Comparison of ENCODE assay signal across 1 cellular context in the genomic region with DNA sequence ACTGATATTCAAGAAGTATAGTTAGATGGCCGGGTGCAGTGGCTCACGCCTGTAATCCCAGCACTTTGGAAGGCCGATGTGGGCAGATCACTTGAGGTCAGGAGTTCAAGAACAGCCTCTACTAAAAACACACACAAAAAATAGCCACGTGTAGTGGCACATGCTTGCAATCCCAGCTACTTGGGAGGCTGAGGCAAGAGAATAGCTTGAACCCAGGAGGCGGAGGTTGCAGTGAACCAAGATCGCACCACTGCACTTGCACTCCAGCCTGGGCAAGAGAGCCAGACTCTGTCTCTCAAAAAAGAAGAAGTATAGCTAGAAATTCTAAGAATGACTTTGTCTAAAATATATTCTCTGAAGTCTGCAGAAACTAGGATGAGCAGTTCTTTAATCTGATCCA. TPM values are rescaled to one million over a fixed set of nuclear protein-coding genes. Genes with fewer than 3 reads are reported as not detected.
"Had no signal": no experiment of that assay in that cellular context is flagged by ENCODE, and none has a peak within 500 bp of the region (broad histone marks: within the 10 kb centered on the region; RNA-seq: fewer than 3 reads in every experiment).

No MANE protein-coding gene starts in this region.

RNA-seq across cellular contexts. Expression of a gene that starts 17.4 kb away (rescaled TPM):
- total RNA-seq: SJCRH30 had no signal
